ENCODE assay signal across 37 cellular contexts in genomic region chr5:170517411-170517810, GRCh38. TPM values are rescaled to one million over a fixed set of nuclear protein-coding genes. Genes with fewer than 3 reads are reported as not detected.
"Had no signal": no experiment of that assay in that cellular context is flagged by ENCODE, and none has a peak within 500 bp of the region (broad histone marks: within the 10 kb centered on the region; RNA-seq: fewer than 3 reads in every experiment).

No MANE protein-coding gene starts in this region.

- ATAC-seq: activated CD4-positive, alpha-beta T cell treated with anti-CD3 and anti-CD28 coated beads for 36 hours; activated CD4-positive, CD25-positive, alpha-beta regulatory T cell treated with anti-CD3 and anti-CD28 coated beads, Interleukin-2, amount 50 U/mL, for 24 hours; activated CD8-positive, alpha-beta memory T cell treated with anti-CD3 and anti-CD28 coated beads, Interleukin-2, amount 10 ng/mL, durations not matched to agents 7 days and 5 days; activated CD8-positive, alpha-beta T cell treated with anti-CD3 and anti-CD28 coated beads, Interleukin-2, amount 10 ng/mL, durations not matched to agents 7 days and 5 days; activated naive CD4-positive, alpha-beta T cell treated with anti-CD3 and anti-CD28 coated beads, Interleukin-2, amount 50 U/mL, for 72 hours; activated T-cell treated with anti-CD3 and anti-CD28 coated beads, Interleukin-2, amount 50 U/mL, for 4 hours; activated T-cell treated with anti-CD3 and anti-CD28 coated beads, Interleukin-2, amount 50 U/mL, for 72 hours; activated T-helper 17 cell treated with anti-CD3 and anti-CD28 coated beads, Interleukin-2, amount 50 U/mL, for 72 hours; body of pancreas; WTC11 had no signal

- H3K4me1 ChIP-seq: adrenal gland, breast epithelium had no signal

- H3K9me3 ChIP-seq: adrenal gland, body of pancreas, breast epithelium had no signal

- H3K4me3 ChIP-seq: adrenal gland, body of pancreas, breast epithelium had no signal

- H3K27ac ChIP-seq: adrenal gland, body of pancreas, brain microvascular endothelial cell, breast epithelium, WERI-Rb-1 had no signal

- H3K27me3 ChIP-seq: adrenal gland, body of pancreas, brain microvascular endothelial cell, breast epithelium had no signal

- FAIRE-seq: TTC549 had no signal

- DNase-seq: activated CD4-positive, alpha-beta memory T cell treated with anti-CD3 and anti-CD28 coated beads, Interleukin-2, amount 10 ng/mL, durations not matched to agents 7 days and 5 days; activated CD4-positive, alpha-beta T cell treated with anti-CD3 and anti-CD28 coated beads for 1 hour; activated CD4-positive, alpha-beta T cell treated with anti-CD3 and anti-CD28 coated beads for 36 hours; activated CD4-positive, alpha-beta T cell treated with anti-CD3 and anti-CD28 coated beads for 48 hours; activated CD4-positive, alpha-beta T cell treated with anti-CD3 and anti-CD28 coated beads, Interleukin-2, amount 10 ng/mL, durations not matched to agents 7 days and 5 days; activated CD4-positive, alpha-beta T cell treated with anti-CD3 and anti-CD28 coated beads, Interleukin-2, amount 50 U/mL, for 48 hours; activated CD4-positive, CD25-positive, alpha-beta regulatory T cell; activated CD8-positive, alpha-beta memory T cell treated with anti-CD3 and anti-CD28 coated beads for 24 hours; activated CD8-positive, alpha-beta memory T cell treated with anti-CD3 and anti-CD28 coated beads, Interleukin-2, amount 10 ng/mL, durations not matched to agents 7 days and 5 days; activated CD8-positive, alpha-beta memory T cell treated with anti-CD3 and anti-CD28 coated beads, Interleukin-2, amount 50 U/mL, for 48 hours; activated CD8-positive, alpha-beta T cell treated with anti-CD3 and anti-CD28 coated beads, Interleukin-2, amount 10 ng/mL, durations not matched to agents 7 days and 5 days; activated effector memory CD4-positive, alpha-beta T cell treated with anti-CD3 and anti-CD28 coated beads, Interleukin-2, amount 50 U/mL, for 16 hours; activated gamma-delta T cell treated with Interleukin-2 at 50 U/mL for 16 hours; activated naive CD4-positive, alpha-beta T cell; activated naive CD4-positive, alpha-beta T cell treated with anti-CD3 and anti-CD28 coated beads for 36 hours; activated naive CD4-positive, alpha-beta T cell treated with anti-CD3 and anti-CD28 coated beads, Interleukin-2, amount 50 U/mL, for 16 hours; activated naive CD8-positive, alpha-beta T cell treated with anti-CD3 and anti-CD28 coated beads for 36 hours; activated T-cell treated with anti-CD3 and anti-CD28 coated beads, Interleukin-2, amount 50 U/mL, for 1 hour; activated T-cell treated with anti-CD3 and anti-CD28 coated beads, Interleukin-2, amount 50 U/mL, for 4 hours; activated T-cell treated with anti-CD3 and anti-CD28 coated beads, Interleukin-2, amount 50 U/mL, for 72 hours; adrenal gland; amniotic stem cell; aorta; body of pancreas; brain microvascular endothelial cell; central memory CD4-positive, alpha-beta T cell; T-helper 1 cell; T-helper 2 cell; T-helper 9 cell; WERI-Rb-1 had no signal

- H3K36me3 ChIP-seq: adrenal gland, brain microvascular endothelial cell, breast epithelium, WERI-Rb-1 had no signal

RNA-seq across cellular contexts. Expression of gene KCNIP1, which starts 13.6 kb away (rescaled TPM):
- total RNA-seq: activated CD4-positive, alpha-beta memory T cell treated with anti-CD3 and anti-CD28 coated beads, Interleukin-2, amount 10 ng/mL, durations not matched to agents 7 days and 5 days; activated CD4-positive, alpha-beta T cell treated with anti-CD3 and anti-CD28 coated beads for 36 hours; activated CD4-positive, alpha-beta T cell treated with anti-CD3 and anti-CD28 coated beads, Interleukin-2, amount 10 ng/mL, durations not matched to agents 7 days and 5 days; activated CD8-positive, alpha-beta memory T cell treated with anti-CD3 and anti-CD28 coated beads, Interleukin-2, amount 10 ng/mL, durations not matched to agents 7 days and 5 days; activated CD8-positive, alpha-beta T cell treated with anti-CD3 and anti-CD28 coated beads, Interleukin-2, amount 10 ng/mL, durations not matched to agents 7 days and 5 days; activated naive CD4-positive, alpha-beta T cell treated with anti-CD3 and anti-CD28 coated beads for 36 hours; activated naive CD4-positive, alpha-beta T cell treated with anti-CD3 and anti-CD28 coated beads, Interleukin-2, amount 50 U/mL, for 72 hours; activated naive CD8-positive, alpha-beta T cell treated with anti-CD3 and anti-CD28 coated beads for 36 hours; activated T-cell treated with anti-CD3 and anti-CD28 coated beads, Interleukin-2, amount 50 U/mL, for 4 hours; activated T-cell treated with anti-CD3 and anti-CD28 coated beads, Interleukin-2, amount 50 U/mL, for 72 hours; activated T-helper 1 cell treated with anti-CD3 and anti-CD28 coated beads, Interleukin-12 subunit alpha, Interleukin-12 subunit beta, Interleukin-2, Interleukin-4 antibody, amounts not matched to agents 30 ng/mL and 10 ng/mL and 1 ng/mL, durations not matched to agents 14 hours and 24 hours and 36 hours; activated T-helper 17 cell treated with anti-CD3 and anti-CD28 coated beads, Interleukin-2, amount 50 U/mL, for 72 hours had no signal
- polyA plus RNA-seq: aorta had no signal
